In genomic region chr12:8235316-8236157, GRCh38 we compare ENCODE assay signal across 4 cellular contexts. TPM values are rescaled to one million over a fixed set of nuclear protein-coding genes. Genes with fewer than 3 reads are reported as not detected.
"Had no signal": no experiment of that assay in that cellular context is flagged by ENCODE, and none has a peak within 500 bp of the region (broad histone marks: within the 10 kb centered on the region; RNA-seq: fewer than 3 reads in every experiment).

No MANE protein-coding gene starts in this region.

RNA-seq across cellular contexts. Expression of gene FAM90A1, which starts 8.1 kb away (rescaled TPM):
- total RNA-seq: bronchial epithelial cell, dermis microvascular lymphatic vessel endothelial cell, sciatic nerve, temporal lobe had no signal
